In genomic region chr1:75134939-75135828, GRCh38 we compare ENCODE assay signal across 9 cellular contexts. TPM values are rescaled to one million over a fixed set of nuclear protein-coding genes. Genes with fewer than 3 reads are reported as not detected.
DNase-seq lines count a peak whose midpoint lies in the region; ATAC-seq and TF ChIP-seq lines count a peak whose summit lies in the region.
"Had no signal": no experiment of that assay in that cellular context is flagged by ENCODE, and none has a peak within 500 bp of the region (broad histone marks: within the 10 kb centered on the region; RNA-seq: fewer than 3 reads in every experiment).

No MANE protein-coding gene starts in this region.

- H3K4me3 ChIP-seq in SU-DHL-6 (ENCODE audit: insufficient read depth, low read length, poor library complexity, severe bottlenecking), result peak overlapping the region; percentile 35
- peak overlapping the region; percentile 6 for H3K4me3 ChIP-seq in right cardiac atrium (ENCODE audit: low read length)
- peak overlapping the region in 7 of 8 donors; percentile 24 to 63 (median 31) for H3K4me3 ChIP-seq in spleen
- H3K4me3 ChIP-seq: BLaER1 had no signal

- no peak for TF ChIP-seq POLR2A in spleen (IDR thresholded peaks at IDR 0.05)

- 5% methylated on average over 58 of the region's 58 CpGs for WGBS in right cardiac atrium
- WGBS in spleen, 5 donors, result 2 to 9% (median 3%) methylated on average over 53 to 58 of the region's 58 CpGs

- H2AFZ ChIP-seq in SU-DHL-6 (ENCODE audit: low read depth, low read length, severe bottlenecking), result no peak overlapping the region

- H4K20me1 ChIP-seq in SU-DHL-6 (ENCODE audit: low read depth, low read length), result no peaks in the 10 kb centered on the region
- H4K20me1 ChIP-seq: BLaER1 had no signal

- no peak for TF ChIP-seq CTCF in SU-DHL-6 (IDR thresholded peaks at IDR 0.05; ENCODE audit: insufficient read depth, low read length, poor library complexity, severe bottlenecking)
- no peak for TF ChIP-seq CTCF in spleen (IDR thresholded peaks at IDR 0.05 in 8 of 11, conservative IDR thresholded peaks at IDR 0.05 in 3 of 11)

- no peaks in the 10 kb centered on the region for H3K4me1 ChIP-seq in right cardiac atrium (ENCODE audit: control insufficient read depth, insufficient read depth, low read length)
- H3K4me1 ChIP-seq in spleen, result peaks cover 0 to 30% (median 19%) of the 10 kb centered on the region in 6 donors
- H3K4me1 ChIP-seq: BLaER1 had no signal

- ATAC-seq in right cardiac atrium (peak in 1 of 2 donors; percentile 19), HG03135 (IDR thresholded peaks at IDR 0.05; ENCODE audit: unreplicated experiment) (no peak)

- H3K9me2 ChIP-seq in SU-DHL-6 (replicated peaks; ENCODE audit: insufficient read depth, low read length), result no peaks in the 10 kb centered on the region

- H3K27ac ChIP-seq in SU-DHL-6 (ENCODE audit: low read depth, low read length), result no peak overlapping the region
- no peak overlapping the region for H3K27ac ChIP-seq in right cardiac atrium (ENCODE audit: low read length)
- no peak overlapping the region for H3K27ac ChIP-seq in spleen
- H3K27ac ChIP-seq: BLaER1 had no signal

- H3K9me3 ChIP-seq in SU-DHL-6 (ENCODE audit: insufficient read depth, low read length) (no peaks in the 10 kb centered on the region), right cardiac atrium (ENCODE audit: control insufficient read depth, low read length) (no peaks in the 10 kb centered on the region), spleen (peaks cover 0 to 4% (median 0%) of the 10 kb centered on the region in 8 donors)

- H3K36me3 ChIP-seq in SU-DHL-6 (ENCODE audit: low read length) (no peaks in the 10 kb centered on the region), spleen (no peaks in the 10 kb centered on the region)
- H3K36me3 ChIP-seq: BLaER1 had no signal

- intact Hi-C loops in right cardiac atrium (cut with DNase I) (no loop called here), spleen (cut with DNase I; ENCODE audit: low total_unique reads) (no loop called here)

- H3K9ac ChIP-seq in SU-DHL-6 (ENCODE audit: low read length), result peak overlapping the region; percentile 8; the same call in 1 of the 2 replicates
- H3K9ac ChIP-seq: BLaER1 had no signal

- no peaks in the 10 kb centered on the region for H3K79me2 ChIP-seq in SU-DHL-6 (ENCODE audit: insufficient read depth, low read length)

- H3F3A ChIP-seq in SU-DHL-6 (ENCODE audit: insufficient read depth), result no peaks in the 10 kb centered on the region

- DNase-seq in NCI-H2171 treated with DMSO at 0.1 percent for 48 hours (lab: John Stamatoyannopoulos, UW) (peak; percentile 60), NCI-H2171 (lab: John Stamatoyannopoulos, UW) (no peak), right cardiac atrium (no peak), spleen (no peak), AML-193 (lab: John Stamatoyannopoulos, UW) (no peak)
- DNase-seq in activated CD4-positive, CD25-positive, alpha-beta regulatory T cell treated with anti-CD3 and anti-CD28 coated beads, Interleukin-2, amount 50 U/mL, for 72 hours, result no peak

- no peaks in the 10 kb centered on the region for H3K27me3 ChIP-seq in SU-DHL-6 (ENCODE audit: low read length)
- no peaks in the 10 kb centered on the region for H3K27me3 ChIP-seq in right cardiac atrium (ENCODE audit: control insufficient read depth, insufficient read depth)
- peaks cover 11 to 100% (median 91%) of the 10 kb centered on the region in 7 donors for H3K27me3 ChIP-seq in spleen (replicated peaks in 1 of 7)
- H3K27me3 ChIP-seq: BLaER1 had no signal

- H3K4me2 ChIP-seq in SU-DHL-6 (ENCODE audit: low read depth, low read length, poor library complexity, severe bottlenecking), result peak overlapping the region; percentile 61
- H3K4me2 ChIP-seq: BLaER1 had no signal

RNA-seq across cellular contexts. Expression of gene LHX8, which starts 1.0 kb away (rescaled TPM):
- total RNA-seq in right cardiac atrium (not detected), spleen (not detected)
- polyA plus RNA-seq in right cardiac atrium (not detected), spleen (not detected)
